1 cellular context compared by ENCODE assay signal in the genomic region with DNA sequence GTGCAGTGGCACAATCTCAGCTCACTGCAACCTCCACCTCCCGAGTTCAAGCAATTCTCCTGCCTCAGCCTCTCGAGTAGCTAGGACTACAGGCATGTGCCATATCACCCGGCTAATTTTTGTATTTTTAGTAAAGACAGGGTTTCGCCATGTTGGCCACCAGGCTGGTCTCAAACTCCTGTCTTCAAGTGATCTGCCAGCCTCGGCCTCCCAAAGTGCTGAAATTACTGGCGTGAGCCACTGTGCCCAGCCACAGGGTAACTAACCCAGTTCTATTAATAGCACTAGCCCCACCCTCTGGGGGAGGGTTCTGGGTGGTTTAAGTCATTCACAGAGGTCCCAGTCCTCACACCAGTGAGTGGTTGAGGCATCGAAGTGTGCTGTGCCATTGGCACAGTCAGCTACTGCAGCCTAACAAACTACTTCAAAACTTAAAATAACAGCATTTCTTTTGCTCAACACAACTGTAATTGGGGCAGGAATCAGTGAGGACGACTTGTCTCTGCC.
TF ChIP-seq lines count a peak whose summit lies in the region.

No MANE protein-coding gene starts in this region.

TF ChIP-seq in HCT116, 20 proteins besides CTCF, POLR2A, EP300 and RAD21 (continued from another document):
- no peak for TF ChIP-seq REST (IDR thresholded peaks at IDR 0.05; ENCODE audit: low read depth)
- TF ChIP-seq EZH2phosphoT487 (IDR thresholded peaks at IDR 0.05; ENCODE audit: borderline replicate concordance): no peak
- no peak for TF ChIP-seq ZNF274 (IDR thresholded peaks at IDR 0.05; ENCODE audit: low read depth, low read length)
- no peak for TF ChIP-seq EZH2 (IDR thresholded peaks at IDR 0.05)
- TF ChIP-seq, protein P1, sequence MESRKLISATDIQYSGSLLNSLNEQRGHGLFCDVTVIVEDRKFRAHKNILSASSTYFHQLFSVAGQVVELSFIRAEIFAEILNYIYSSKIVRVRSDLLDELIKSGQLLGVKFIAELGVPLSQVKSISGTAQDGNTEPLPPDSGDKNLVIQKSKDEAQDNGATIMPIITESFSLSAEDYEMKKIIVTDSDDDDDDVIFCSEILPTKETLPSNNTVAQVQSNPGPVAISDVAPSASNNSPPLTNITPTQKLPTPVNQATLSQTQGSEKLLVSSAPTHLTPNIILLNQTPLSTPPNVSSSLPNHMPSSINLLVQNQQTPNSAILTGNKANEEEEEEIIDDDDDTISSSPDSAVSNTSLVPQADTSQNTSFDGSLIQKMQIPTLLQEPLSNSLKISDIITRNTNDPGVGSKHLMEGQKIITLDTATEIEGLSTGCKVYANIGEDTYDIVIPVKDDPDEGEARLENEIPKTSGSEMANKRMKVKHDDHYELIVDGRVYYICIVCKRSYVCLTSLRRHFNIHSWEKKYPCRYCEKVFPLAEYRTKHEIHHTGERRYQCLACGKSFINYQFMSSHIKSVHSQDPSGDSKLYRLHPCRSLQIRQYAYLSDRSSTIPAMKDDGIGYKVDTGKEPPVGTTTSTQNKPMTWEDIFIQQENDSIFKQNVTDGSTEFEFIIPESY (IDR thresholded peaks at IDR 0.05; ENCODE audit: extremely low read depth, insufficient replicate concordance, low read length): no peak
- no peak for TF ChIP-seq CBX3 (IDR thresholded peaks at IDR 0.05; ENCODE audit: low read depth)
- no peak for TF ChIP-seq CEBPB (IDR thresholded peaks at IDR 0.05; ENCODE audit: low read depth)
- no peak for TF ChIP-seq SP1 (IDR thresholded peaks at IDR 0.05; ENCODE audit: low read depth)
- TF ChIP-seq, protein P2, sequence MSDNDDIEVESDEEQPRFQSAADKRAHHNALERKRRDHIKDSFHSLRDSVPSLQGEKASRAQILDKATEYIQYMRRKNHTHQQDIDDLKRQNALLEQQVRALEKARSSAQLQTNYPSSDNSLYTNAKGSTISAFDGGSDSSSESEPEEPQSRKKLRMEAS (IDR thresholded peaks at IDR 0.05): no peak
- TF ChIP-seq ZFX (IDR thresholded peaks at IDR 0.05): no peak
- TF ChIP-seq SRF (IDR thresholded peaks at IDR 0.05; ENCODE audit: low read depth): no peak
